ENCODE assay signal across 1 cellular context in genomic region chr20:5159928-5160327, GRCh38.
TF ChIP-seq lines count a peak whose summit lies in the region.

No MANE protein-coding gene starts in this region.

TF ChIP-seq in GM23338, 12 proteins besides CTCF, POLR2A, EP300 and RAD21 (continued from another document):
- TF ChIP-seq ZNF462 (CRISPR knock-in tag; IDR thresholded peaks at IDR 0.05) = no peak
- TF ChIP-seq ETS1 (IDR thresholded peaks at IDR 0.05) = no peak
- TF ChIP-seq EZH2phosphoT487 (IDR thresholded peaks at IDR 0.05; ENCODE audit: unreplicated experiment) = no peak
- no peak for TF ChIP-seq POLR2AphosphoS5 (IDR thresholded peaks at IDR 0.05; ENCODE audit: low read depth)
- TF ChIP-seq CREB1 (CRISPR knock-in tag; IDR thresholded peaks at IDR 0.05; ENCODE audit: low read depth) = no peak
- TF ChIP-seq STAT1 (IDR thresholded peaks at IDR 0.05; ENCODE audit: unreplicated experiment) = no peak
- TF ChIP-seq EZH2 (IDR thresholded peaks at IDR 0.05; ENCODE audit: low read depth, unreplicated experiment) = no peak
- no peak for TF ChIP-seq ZNF331 (CRISPR knock-in tag; IDR thresholded peaks at IDR 0.05; ENCODE audit: low read depth)
- TF ChIP-seq REST (IDR thresholded peaks at IDR 0.05; ENCODE audit: unreplicated experiment) = no peak
- TF ChIP-seq NANOG (IDR thresholded peaks at IDR 0.05; ENCODE audit: borderline replicate concordance) = no peak
- no peak for TF ChIP-seq JUNB (IDR thresholded peaks at IDR 0.05; ENCODE audit: unreplicated experiment)
